In genomic region chr12:6373022-6373787, GRCh38 we compare ENCODE assay signal across 10 cellular contexts. TPM values are rescaled to one million over a fixed set of nuclear protein-coding genes. Genes with fewer than 3 reads are reported as not detected.
DNase-seq lines count a peak whose midpoint lies in the region; ATAC-seq and TF ChIP-seq lines count a peak whose summit lies in the region.
"Had no signal": no experiment of that assay in that cellular context is flagged by ENCODE, and none has a peak within 500 bp of the region (broad histone marks: within the 10 kb centered on the region; RNA-seq: fewer than 3 reads in every experiment).

No MANE protein-coding gene starts in this region.

- no peaks in the 10 kb centered on the region for H3K9me3 Mint-ChIP-seq in activated CD8-positive, alpha-beta T cell treated with anti-CD3 and anti-CD28 coated beads, Interleukin-2, amount 10 ng/mL, durations not matched to agents 7 days and 5 days (ENCODE audit: insufficient read depth)
- H3K9me3 Mint-ChIP-seq: CD8-positive, alpha-beta memory T cell; neural crest cell had no signal

- WGBS in mesodermal cell (ENCODE audit: insufficient coverage in 2 of 2), 2 experiments, result 48 to 60% methylated on average over 9 to 13 of the region's 14 CpGs
- 83 to 88% (median 85%) methylated on average over 14 of the region's 14 CpGs for WGBS in heart left ventricle, 4 donors

- BruUV-seq in A673 (replicated peaks; lab: Mats Ljungman, UMichigan), result no TSS peak

- H3K27me3 Mint-ChIP-seq in activated CD8-positive, alpha-beta T cell treated with anti-CD3 and anti-CD28 coated beads, Interleukin-2, amount 10 ng/mL, durations not matched to agents 7 days and 5 days (ENCODE audit: low read depth), result peaks cover 2% of the 10 kb centered on the region

- H3K27me3 ChIP-seq in A673 (replicated peaks; ENCODE audit: insufficient read depth, low read depth, low read length, poor library complexity), result no peaks in the 10 kb centered on the region
- H3K27me3 ChIP-seq in heart left ventricle, result no peaks in the 10 kb centered on the region

- H3K4me1 ChIP-seq in A673 (ENCODE audit: insufficient read depth, low read length, poor library complexity, severe bottlenecking) (peaks cover 8% of the 10 kb centered on the region), mesodermal cell (ENCODE audit: control insufficient read depth, insufficient read depth, low read length, poor library complexity, severe bottlenecking) (peaks cover 45% of the 10 kb centered on the region), heart left ventricle (peaks cover 0 to 48% (median 24%) of the 10 kb centered on the region in 12 donors)

- H3K36me3 ChIP-seq in A673 (ENCODE audit: insufficient read depth, low read length, poor library complexity, severe bottlenecking) (no peaks in the 10 kb centered on the region), mesodermal cell (ENCODE audit: control insufficient read depth, insufficient read depth, low read length) (no peaks in the 10 kb centered on the region), heart left ventricle (no peaks in the 10 kb centered on the region)

- CTCF ChIA-PET in A673 (lab: Charles Lee), result no interaction called here
- CTCF ChIA-PET in activated CD8-positive, alpha-beta T cell treated with anti-CD3 and anti-CD28 coated beads, Interleukin-2, amount 10 ng/mL, durations not matched to agents 7 days and 5 days (lab: Charles Lee), result interaction anchor here (0.8 to 1.1 kb wide), 2 partner anchors 17 to 38 kb away, joined by 3 to 4 read pairs; no protein-coding TSS in a partner anchor

- peaks cover 62% of the 10 kb centered on the region for H3K4me1 Mint-ChIP-seq in activated CD8-positive, alpha-beta T cell treated with anti-CD3 and anti-CD28 coated beads, Interleukin-2, amount 10 ng/mL, durations not matched to agents 7 days and 5 days (ENCODE audit: low read depth)

- intact Hi-C loops in A673 (cut with micrococcal nuclease; ENCODE audit: unreplicated experiment) (no loop called here), heart left ventricle (cut with DNase I) (loop anchor here in 2 of 10 donors (5.0 kb wide), 2 partner anchors 41 to 46 kb away; no protein-coding TSS in a partner anchor)

- H3K27ac ChIP-seq in A673 (ENCODE audit: low read depth, low read length, poor library complexity, severe bottlenecking) (peak overlapping the region; percentile 41), mesodermal cell (ENCODE audit: low read depth, low read length, severe bottlenecking) (peak overlapping the region; percentile 77), heart left ventricle (peak overlapping the region in 1 of 12 donors; percentile 76)

- H3K4me3 ChIP-seq in A673 (ENCODE audit: low read depth, low read length, poor library complexity, severe bottlenecking), result no peak overlapping the region
- no peak overlapping the region for H3K4me3 ChIP-seq in mesodermal cell (ENCODE audit: extremely low read depth, insufficient read depth, low read length, poor library complexity, severe bottlenecking)
- no peak overlapping the region for H3K4me3 ChIP-seq in heart left ventricle

- no peak for ATAC-seq in activated CD8-positive, alpha-beta T cell treated with anti-CD3 and anti-CD28 coated beads, Interleukin-2, amount 10 ng/mL, durations not matched to agents 7 days and 5 days
- ATAC-seq in heart left ventricle, result no peak
- no peak for ATAC-seq in GM21526 (IDR thresholded peaks at IDR 0.05; ENCODE audit: low FRiP score, unreplicated experiment)
- no peak for ATAC-seq in HG02610 (IDR thresholded peaks at IDR 0.05; ENCODE audit: unreplicated experiment)

- DNase-seq in A673 (ENCODE audit: low spot score) (no peak), NCI-H128 (lab: John Stamatoyannopoulos, UW; ENCODE audit: unreplicated experiment) (peak; percentile 76), C1 segment of cervical spinal cord (lab: John Stamatoyannopoulos, UW) (no peak), heart left ventricle (no peak)
- DNase-seq in activated CD8-positive, alpha-beta T cell treated with anti-CD3 and anti-CD28 coated beads, Interleukin-2, amount 10 ng/mL, durations not matched to agents 7 days and 5 days, result no peak

- no peak for TF ChIP-seq CTCF in A673 (conservative IDR thresholded peaks at IDR 0.05; ENCODE audit: low read depth, low read length)
- no peak for TF ChIP-seq CTCF in heart left ventricle (IDR thresholded peaks at IDR 0.05)

- no peak overlapping the region for H3K4me3 Mint-ChIP-seq in activated CD8-positive, alpha-beta T cell treated with anti-CD3 and anti-CD28 coated beads, Interleukin-2, amount 10 ng/mL, durations not matched to agents 7 days and 5 days
- H3K4me3 Mint-ChIP-seq: CD8-positive, alpha-beta memory T cell; neural crest cell had no signal

- POLR2A ChIA-PET in A673 (lab: Charles Lee; ENCODE audit: low non-redundant PET), result no interaction called here
- POLR2A ChIA-PET in activated CD8-positive, alpha-beta T cell treated with anti-CD3 and anti-CD28 coated beads, Interleukin-2, amount 10 ng/mL, durations not matched to agents 7 days and 5 days (lab: Charles Lee), result interaction anchor here (0.6 kb wide), 1 partner anchor 21 kb away, joined by 3 read pairs; no protein-coding TSS in a partner anchor

- H3K27ac Mint-ChIP-seq in activated CD8-positive, alpha-beta T cell treated with anti-CD3 and anti-CD28 coated beads, Interleukin-2, amount 10 ng/mL, durations not matched to agents 7 days and 5 days, result peak overlapping the region; percentile 69

- TF ChIP-seq POLR2A in heart left ventricle (IDR thresholded peaks at IDR 0.05), result no peak

- H3K36me3 Mint-ChIP-seq in activated CD8-positive, alpha-beta T cell treated with anti-CD3 and anti-CD28 coated beads, Interleukin-2, amount 10 ng/mL, durations not matched to agents 7 days and 5 days (ENCODE audit: low read depth), result no peaks in the 10 kb centered on the region
- H3K36me3 Mint-ChIP-seq: CD8-positive, alpha-beta memory T cell had no signal

- H3K9me3 ChIP-seq in A673 (ENCODE audit: low read depth, low read length, poor library complexity, severe bottlenecking) (no peaks in the 10 kb centered on the region), mesodermal cell (ENCODE audit: control insufficient read depth, low read length) (no peaks in the 10 kb centered on the region), heart left ventricle (no peaks in the 10 kb centered on the region)

RNA-seq across cellular contexts. Expression of gene SCNN1A, which starts 2.2 kb away (rescaled TPM):
- total RNA-seq in A673 (2021) (not detected in 2 replicates), heart left ventricle (1 to 10 TPM in 1 of 9 donors, under 1 TPM in 4, not detected in 4; 0.35 to 3.9 (median 0.55) TPM)
- total RNA-seq in activated CD8-positive, alpha-beta T cell treated with anti-CD3 and anti-CD28 coated beads, Interleukin-2, amount 10 ng/mL, durations not matched to agents 7 days and 5 days, result 1 to 10 TPM in 1 of 2 experiments, under 1 TPM in 1; 0.47 to 1.5 TPM
- 0.88 TPM for polyA plus RNA-seq in mesodermal cell (2013, experiment 1 of 2)
- polyA plus RNA-seq in mesodermal cell (2013, experiment 2 of 2), result 0.76 TPM
- polyA plus RNA-seq in heart left ventricle, result under 1 TPM; 0.11 to 0.15 TPM
- total RNA-seq: neural crest cell had no signal

RNA-seq across cellular contexts. Expression of gene LTBR, which starts 10.8 kb away (rescaled TPM):
- total RNA-seq in A673 (2021) (25.7 and 27.5 TPM in 2 replicates), heart left ventricle (10 to 100 TPM; 16.0 to 83.4 (median 26.2) TPM)
- total RNA-seq in activated CD8-positive, alpha-beta T cell treated with anti-CD3 and anti-CD28 coated beads, Interleukin-2, amount 10 ng/mL, durations not matched to agents 7 days and 5 days, result under 1 TPM in 1 of 2 experiments, not detected in 1; 0.34 TPM
- 8.8 TPM for polyA plus RNA-seq in mesodermal cell (2013, experiment 1 of 2)
- polyA plus RNA-seq in mesodermal cell (2013, experiment 2 of 2), result 9.0 TPM
- polyA plus RNA-seq in heart left ventricle, result 10 to 100 TPM; 22.8 to 41.8 TPM
- polyA plus RNA-seq: CD8-positive, alpha-beta memory T cell had no signal

RNA-seq across cellular contexts. Expression of gene TNFRSF1A, which starts 31.3 kb away (rescaled TPM):
- total RNA-seq in A673 (2021) (82.6 and 91.5 TPM in 2 replicates), heart left ventricle (100 to 1,000 TPM in 2 of 9 donors, 10 to 100 TPM in 7; 37.2 to 141 (median 54.2) TPM)
- total RNA-seq in activated CD8-positive, alpha-beta T cell treated with anti-CD3 and anti-CD28 coated beads, Interleukin-2, amount 10 ng/mL, durations not matched to agents 7 days and 5 days, result 10 to 100 TPM; 58.8 to 63.4 TPM
- polyA plus RNA-seq in mesodermal cell (2013, experiment 1 of 2), result 88.0 TPM
- 82.0 TPM for polyA plus RNA-seq in mesodermal cell (2013, experiment 2 of 2)
- 10 to 100 TPM; 23.7 to 91.8 TPM for polyA plus RNA-seq in heart left ventricle

Comparison
In these comparisons a context has a peak if more than half of its experiments do, and no peak if none do; other contexts are left out.
1. RNA of gene LTBR, which starts 10.8 kb away (total RNA-seq): 25.7 to 27.5 TPM in A673 and 16.0 to 83.4 TPM in heart left ventricle; 0.34 TPM in activated CD8-positive, alpha-beta T cell treated with anti-CD3 and anti-CD28 coated beads, Interleukin-2, amount 10 ng/mL, durations not matched to agents 7 days and 5 days; every median in the first group is over 10 times any median in the second.